ENCODE assay signal across 8 cellular contexts in the genomic region with DNA sequence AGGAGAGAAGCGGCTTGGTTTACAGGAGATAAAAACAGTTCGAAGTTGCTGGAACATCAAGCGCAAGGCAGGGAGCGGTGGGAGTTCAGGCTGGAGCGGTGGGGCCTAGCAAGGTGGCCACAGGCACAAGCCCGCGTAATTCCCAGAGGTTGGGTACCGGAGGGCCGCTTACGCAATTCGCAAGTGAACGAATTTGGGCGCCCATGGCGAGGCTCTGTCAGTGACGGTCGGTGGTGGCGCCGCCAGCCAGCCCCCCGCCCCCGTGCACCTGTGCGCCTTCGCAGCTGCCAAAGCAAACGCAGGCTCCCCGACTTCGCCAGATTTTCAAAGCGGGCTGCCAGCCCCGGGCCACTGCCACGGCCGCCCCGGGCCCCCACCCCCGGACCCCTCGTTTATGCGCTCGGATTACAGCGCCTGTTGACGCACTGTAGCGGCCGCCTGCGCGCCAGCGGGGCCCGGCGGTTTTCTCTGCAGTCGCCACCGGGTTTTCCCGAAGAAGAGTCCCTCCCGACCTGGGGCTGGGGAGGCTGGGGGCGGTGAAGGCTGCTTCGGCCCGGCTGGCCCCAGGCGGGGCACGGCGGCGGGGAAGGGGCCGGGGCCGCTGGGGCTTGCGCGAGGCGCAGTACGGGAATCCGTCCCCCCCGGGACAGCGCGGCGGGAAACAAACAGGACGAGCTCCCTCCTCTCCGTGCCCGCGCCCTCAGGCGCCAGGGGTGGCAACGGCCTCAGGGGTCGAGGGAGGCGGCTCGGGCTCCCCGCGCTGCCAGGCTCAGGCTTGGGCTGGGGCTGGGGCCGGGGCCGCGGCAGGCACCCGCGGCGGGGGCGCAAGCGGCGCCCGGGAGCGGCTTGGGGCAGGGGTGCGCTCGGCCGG. TPM values are rescaled to one million over a fixed set of nuclear protein-coding genes. Genes with fewer than 3 reads are reported as not detected.
DNase-seq lines count a peak whose midpoint lies in the region; ATAC-seq, FAIRE-seq and TF ChIP-seq lines count a peak whose summit lies in the region.

No MANE protein-coding gene starts in this region.

- peak; percentile 27 for DNase-seq in DMS153 treated with DMSO at 0.1 percent for 48 hours (lab: John Stamatoyannopoulos, UW; ENCODE audit: unreplicated experiment)
- peak; percentile 29 for DNase-seq in IMR-90
- DNase-seq in WTC11 (ENCODE audit: low spot score), result peak; percentile 77
- DNase-seq in bronchial epithelial cell (ENCODE audit: low read depth), result no peak
- DNase-seq in stimulated activated CD4-positive, alpha-beta T cell treated with anti-CD3 and anti-CD28 coated beads, Interleukin-1b, Interleukin-23, amount 100 ng/mL, for 4 hours (ENCODE audit: low read depth in 2 of 2), result peak; percentile 26 to 54
- DNase-seq in HPDE6-E6E7 (ENCODE audit: extremely low spot score), result no peak

- no peak overlapping the region for H4K8ac ChIP-seq in IMR-90 (ENCODE audit: low read depth in 2 of 2, low read length in 2 of 2)

- WGBS in IMR-90 (ENCODE audit: extremely low coverage in 2 of 2, insufficient read length in 1 of 2), 2 experiments, result 9% methylated on average over 34 of the region's 90 CpGs; no CpG with 5 or more reads in 1 of the 2 experiments

- TF ChIP-seq RAD21 in IMR-90 (IDR thresholded peaks at IDR 0.05; ENCODE audit: low read length), result no peak

- in situ Hi-C loops in IMR-90 (cut with MboI; ENCODE audit: low sequenced_read_pairs), result no loop called here

- H4K91ac ChIP-seq in IMR-90 (ENCODE audit: insufficient read depth, low read depth, low read length), result no peak overlapping the region

- peaks cover 11% of the 10 kb centered on the region for H3K27me3 Mint-ChIP-seq in WTC11 (ENCODE audit: low read depth)

- CTCF ChIA-PET in IMR-90 (lab: Yijun Ruan, JAX), result no interaction called here
- CTCF ChIA-PET in WTC11 (lab: Charles Lee), result interaction anchor here (0.6 to 1.7 kb wide), 6 partner anchors 13 to 426 kb away, joined by 3 to 6 read pairs (median 4); partner anchors contain the start of gene PDS5B

- H3K9me3 ChIP-seq in IMR-90 (ENCODE audit: control insufficient read depth, insufficient read depth, low read length), result no peaks in the 10 kb centered on the region

- H3K4me3 ChIP-seq in IMR-90 (ENCODE audit: insufficient read depth, low read depth, low read length) (peak overlapping the region; percentile 60), bronchial epithelial cell (ENCODE audit: low read depth, low read length) (peak overlapping the region; percentile 49)

- no peak overlapping the region for H3K18ac ChIP-seq in IMR-90 (ENCODE audit: low read depth, low read length)

- ATAC-seq in GM21367 (IDR thresholded peaks at IDR 0.05; ENCODE audit: unreplicated experiment), result peak; percentile 11
- ATAC-seq in IMR-90 (ENCODE audit: low read depth), result peak; percentile 64
- peak; percentile 58 for ATAC-seq in WTC11

- H3K36me3 ChIP-seq in IMR-90 (ENCODE audit: control insufficient read depth, insufficient read depth, low read length) (no peaks in the 10 kb centered on the region), bronchial epithelial cell (ENCODE audit: control insufficient read depth, insufficient read depth, low read length) (peaks cover 2% of the 10 kb centered on the region)

- no peak overlapping the region for H3K4ac ChIP-seq in IMR-90 (ENCODE audit: low read depth, low read length)

- H3K36me3 Mint-ChIP-seq in WTC11, result no peaks in the 10 kb centered on the region

- H2BK15ac ChIP-seq in IMR-90 (ENCODE audit: low read depth, low read length), result no peak overlapping the region

- peaks cover 7% of the 10 kb centered on the region; the same call in 1 of the 2 replicates for H3K4me1 ChIP-seq in IMR-90 (ENCODE audit: control insufficient read depth, insufficient read depth, low read length)

- H3K79me1 ChIP-seq in IMR-90 (ENCODE audit: low read depth in 1 of 2, low read length in 2 of 2), result no peaks in the 10 kb centered on the region

- peaks cover 29% of the 10 kb centered on the region for H3K4me1 Mint-ChIP-seq in WTC11

- BruUV-seq in IMR-90 (replicated peaks; lab: Mats Ljungman, UMichigan), result no TSS peak

- no peaks in the 10 kb centered on the region for H4K20me1 ChIP-seq in IMR-90 (ENCODE audit: insufficient read depth, low read length)

- no peak overlapping the region for H2BK20ac ChIP-seq in IMR-90 (ENCODE audit: low read depth, low read length)

- H2BK5ac ChIP-seq in IMR-90 (ENCODE audit: low read depth, low read length, poor library complexity, severe bottlenecking), result no peak overlapping the region

- POLR2A ChIA-PET in IMR-90 (lab: Charles Lee; ENCODE audit: unreplicated experiment) (no interaction called here), WTC11 (lab: Charles Lee) (interaction anchor here (1.0 to 2.2 kb wide), 3 partner anchors 19 to 112 kb away, joined by 3 to 9 read pairs (median 3); partner anchors contain the start of genes BRCA2 and ZAR1L)

- H3K27me3 ChIP-seq in IMR-90 (ENCODE audit: control insufficient read depth, insufficient read depth, low read length) (no peaks in the 10 kb centered on the region), bronchial epithelial cell (ENCODE audit: control insufficient read depth, insufficient read depth, low read length) (no peaks in the 10 kb centered on the region), layer of hippocampus (ENCODE audit: control insufficient read depth, insufficient read depth, low read length) (no peaks in the 10 kb centered on the region)

- intact Hi-C loops in IMR-90 (cut with micrococcal nuclease), result no loop called here

- H3K9me1 ChIP-seq in IMR-90 (ENCODE audit: insufficient read depth, low read length), result peaks cover 4% of the 10 kb centered on the region; the same call in 1 of the 2 replicates

- H4K5ac ChIP-seq in IMR-90 (ENCODE audit: low read depth, low read length), result no peak overlapping the region

- 0 out of 2 replicates have a peak overlapping the region, but pooled peaks have one; percentile 15 for H3K9ac ChIP-seq in IMR-90 (ENCODE audit: low read depth, low read length)

- no peak overlapping the region for H3K14ac ChIP-seq in IMR-90 (replicated peaks; ENCODE audit: low read depth, low read length)

- H2AFZ ChIP-seq in IMR-90 (replicated peaks; ENCODE audit: low read length, poor library complexity), result peak overlapping the region; percentile 95

- peak overlapping the region; percentile 46 for H2AK9ac ChIP-seq in IMR-90 (replicated peaks; ENCODE audit: low read depth, low read length, poor library complexity)

- H3K27ac Mint-ChIP-seq in WTC11, result no peak overlapping the region

- H3K9me3 Mint-ChIP-seq in WTC11, result no peaks in the 10 kb centered on the region

- H3K56ac ChIP-seq in IMR-90 (ENCODE audit: extremely low read depth, insufficient read depth, low read length), result no peak overlapping the region

- H2BK120ac ChIP-seq in IMR-90 (ENCODE audit: low read depth, low read length), result no peak overlapping the region

- peak overlapping the region; percentile 79 for H3K4me2 ChIP-seq in IMR-90 (ENCODE audit: low read depth, low read length)

- no peak for TF ChIP-seq CTCF in IMR-90 (conservative IDR thresholded peaks at IDR 0.05; ENCODE audit: low read depth, low read length)
- TF ChIP-seq CTCF in WTC11 (IDR thresholded peaks at IDR 0.05), result no peak
- TF ChIP-seq CTCF in bronchial epithelial cell (IDR thresholded peaks at IDR 0.05; ENCODE audit: insufficient read depth, low read length, severe bottlenecking), result no peak

- H3K4me3 Mint-ChIP-seq in WTC11, result peak overlapping the region; percentile 72

- H3K27ac ChIP-seq in IMR-90 (ENCODE audit: insufficient read depth, low read length), result no peak overlapping the region
- peak overlapping the region; percentile 92 for H3K27ac ChIP-seq in layer of hippocampus (ENCODE audit: low read depth, low read length)

- TF ChIP-seq POLR2A in IMR-90 (IDR thresholded peaks at IDR 0.05; ENCODE audit: low read depth, low read length), result no peak

- no peak for FAIRE-seq in bronchial epithelial cell (lab: Jason Lieb, UNC)

- H2AK5ac ChIP-seq in IMR-90 (ENCODE audit: low read depth, low read length), result no peak overlapping the region

- dilution Hi-C loops in IMR-90 (cut with HindIII; ENCODE audit: low sequenced_read_pairs, unreplicated experiment), result no loop called here

- H3K23ac ChIP-seq in IMR-90 (ENCODE audit: low read depth, low read length), result 0 out of 2 replicates have a peak overlapping the region, but pooled peaks have one; percentile 5

TF ChIP-seq in IMR-90, 13 proteins besides CTCF, POLR2A, EP300 and RAD21:
- TF ChIP-seq MAZ (IDR thresholded peaks at IDR 0.05; ENCODE audit: borderline replicate concordance, low read depth, low read length) (0 out of 2 replicates have a peak, but pooled peaks have one; percentile 4), CHD1 (IDR thresholded peaks at IDR 0.05; ENCODE audit: low read depth, low read length) (no peak), CEBPB (IDR thresholded peaks at IDR 0.05; ENCODE audit: low read depth, low read length) (peak; percentile 71), FOS (IDR thresholded peaks at IDR 0.05; ENCODE audit: low read depth, low read length) (no peak)

RNA-seq across cellular contexts. Expression of gene N4BP2L1, which starts 0.7 kb away (rescaled TPM):
- total RNA-seq in IMR-90 (2012; rRNA removed) (0.18 and 0.28 TPM in 2 replicates), WTC11 (2021) (3.8 to 5.3 TPM (median 3.8 TPM) in 3 replicates), bronchial epithelial cell (0.79 and 1.5 TPM in 2 replicates)
- polyA plus RNA-seq in IMR-90 (2012; rRNA removed), result 0.19 and 0.46 TPM in 2 replicates
- 0.10 and 0.13 TPM in 2 replicates for polyA plus RNA-seq in IMR-90 (2012; cell fraction: cytosol; rRNA removed)
- polyA plus RNA-seq in IMR-90 (2012; cell fraction: nucleus; rRNA removed; ENCODE audit: low replicate concordance), result 1.1 and 6.7 TPM in 2 replicates

Comparison
In these comparisons a context has a peak if more than half of its experiments do, and no peak if none do; other contexts are left out.
1. DNase-seq: peak in DMS153 treated with DMSO at 0.1 percent for 48 hours (single experiment), IMR-90 (single experiment), WTC11 (single experiment) and stimulated activated CD4-positive, alpha-beta T cell treated with anti-CD3 and anti-CD28 coated beads, Interleukin-1b, Interleukin-23, amount 100 ng/mL, for 4 hours (2 of 2); none in bronchial epithelial cell (single experiment) and HPDE6-E6E7 (single experiment).
2. ATAC-seq: peak in every context shown above with its lines; median percentile 64 in IMR-90; 58 in WTC11; 11 in GM21367.